ENCODE assay signal across 8 cellular contexts in the genomic region with DNA sequence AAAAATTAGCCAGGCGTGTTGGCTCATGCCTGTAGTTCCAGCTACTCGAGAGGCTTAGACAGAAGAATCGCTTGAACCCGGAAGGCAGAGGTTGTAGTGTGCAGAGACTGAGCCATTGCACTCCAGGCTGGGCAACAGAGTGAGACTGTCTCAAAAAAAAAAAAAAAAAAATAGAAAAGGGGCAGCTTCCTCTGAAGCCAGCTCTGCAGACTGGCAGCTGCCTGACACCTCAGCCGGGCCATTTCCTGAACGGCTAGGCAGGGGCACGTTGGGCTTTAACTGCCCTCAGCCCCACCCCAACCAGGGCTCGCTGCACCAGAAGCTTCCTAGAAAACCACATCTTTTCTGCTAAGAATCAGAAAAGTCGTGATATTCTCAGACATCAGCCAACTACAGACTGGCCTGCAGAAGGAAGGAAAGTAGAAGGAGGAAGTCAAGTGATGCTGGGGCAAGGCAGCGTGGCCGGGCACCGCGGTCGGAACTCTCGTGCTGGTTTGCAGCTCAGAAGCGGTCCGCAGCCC. TPM values are rescaled to one million over a fixed set of nuclear protein-coding genes. Genes with fewer than 3 reads are reported as not detected.
DNase-seq lines count a peak whose midpoint lies in the region; ATAC-seq and TF ChIP-seq lines count a peak whose summit lies in the region.

No MANE protein-coding gene starts in this region.

- H2AFZ ChIP-seq in DND-41 (ENCODE audit: low read depth, low read length): no peak overlapping the region

- H3K9ac ChIP-seq in DND-41 (ENCODE audit: low read depth, low read length): no peak overlapping the region

- H3K4me3 ChIP-seq in DND-41 (ENCODE audit: low read depth in 1 of 2, low read length in 2 of 2) (no peak overlapping the region), Caco-2 (ENCODE audit: low read depth, low read length) (no peak overlapping the region)

- no peaks in the 10 kb centered on the region for H3K4me1 Mint-ChIP-seq in Caco-2 (ENCODE audit: low read depth, unreplicated experiment)

- no peak overlapping the region for H3K4me3 Mint-ChIP-seq in Caco-2 (ENCODE audit: unreplicated experiment)

- H3K79me2 ChIP-seq in DND-41 (ENCODE audit: insufficient read depth, low read length): no peaks in the 10 kb centered on the region

- ATAC-seq in DND-41 (ENCODE audit: insufficient read depth, low read depth) (peak; percentile 86), GM21723 (IDR thresholded peaks at IDR 0.05; ENCODE audit: unreplicated experiment) (peak; percentile 73)

- POLR2A ChIA-PET in Caco-2 (lab: Charles Lee): no interaction called here

- H3K36me3 ChIP-seq in DND-41 (ENCODE audit: insufficient read depth, low read length): no peaks in the 10 kb centered on the region
- no peaks in the 10 kb centered on the region for H3K36me3 ChIP-seq in Caco-2 (ENCODE audit: control insufficient read depth, insufficient read depth, low read length)

- BruUV-seq in Caco-2 (replicated peaks; lab: Mats Ljungman, UMichigan): no TSS peak

- peaks cover under 1% of the 10 kb centered on the region for H3K36me3 Mint-ChIP-seq in Caco-2 (ENCODE audit: insufficient read depth, unreplicated experiment)

- no peaks in the 10 kb centered on the region for H3K27me3 Mint-ChIP-seq in Caco-2 (ENCODE audit: insufficient read depth, unreplicated experiment)

- intact Hi-C loops in Caco-2 (cut with micrococcal nuclease; ENCODE audit: unreplicated experiment): no loop called here

- no peaks in the 10 kb centered on the region for H3K9me3 ChIP-seq in DND-41 (ENCODE audit: insufficient read depth, low read length, severe bottlenecking)
- no peaks in the 10 kb centered on the region for H3K9me3 ChIP-seq in Caco-2

- no peaks in the 10 kb centered on the region for H3K9me3 Mint-ChIP-seq in Caco-2 (ENCODE audit: unreplicated experiment)

- H4K20me1 ChIP-seq in DND-41 (ENCODE audit: insufficient read depth, low read length): no peaks in the 10 kb centered on the region

- H3K27ac ChIP-seq in DND-41 (ENCODE audit: low read length): no peak overlapping the region
- H3K27ac ChIP-seq in cingulate gyrus (ENCODE audit: low read depth, low read length): peak overlapping the region; percentile 77

- H3K4me1 ChIP-seq in DND-41 (ENCODE audit: insufficient read depth, low read length) (peaks cover 11% of the 10 kb centered on the region), Caco-2 (peaks cover 8% of the 10 kb centered on the region)

- TF ChIP-seq CTCF in DND-41 (IDR thresholded peaks at IDR 0.05; ENCODE audit: borderline replicate concordance, extremely low read depth, low read length, poor library complexity, severe bottlenecking): no peak
- TF ChIP-seq CTCF in Caco-2 (IDR thresholded peaks at IDR 0.05; ENCODE audit: insufficient read depth in 1 of 2, low read depth in 1 of 2, low read length in 1 of 2, severe bottlenecking in 1 of 2, unreplicated experiment in 1 of 2): no peak

- no peak overlapping the region for H3K27ac Mint-ChIP-seq in Caco-2 (ENCODE audit: unreplicated experiment)

- 0 out of 2 replicates have a peak overlapping the region, but pooled peaks have one; percentile 3 for H3K4me2 ChIP-seq in DND-41 (ENCODE audit: insufficient read depth, low read length)

- H3K27me3 ChIP-seq in DND-41 (ENCODE audit: insufficient read depth, low read length, poor library complexity) (no peaks in the 10 kb centered on the region), Caco-2 (replicated peaks; ENCODE audit: control insufficient read depth, insufficient read depth, low read length) (no peaks in the 10 kb centered on the region)

- CTCF ChIA-PET in Caco-2 (lab: Charles Lee): no interaction called here

- peak; percentile 68 for DNase-seq in DND-41
- DNase-seq in OCI-M1 (lab: John Stamatoyannopoulos, UW): peak; percentile 0
- DNase-seq in stimulated activated CD8-positive, alpha-beta memory T cell treated with anti-CD3 and anti-CD28 coated beads, Interleukin-2, amount 100 ng/mL, for 1 hour (ENCODE audit: low read depth in 2 of 2): peak; percentile 16 to 24
- DNase-seq in NCI-H1417 treated with DMSO at 0.1 percent for 48 hours (lab: John Stamatoyannopoulos, UW): no peak
- DNase-seq in Caco-2: no peak
- no peak for DNase-seq in SK-N-DZ (ENCODE audit: low spot score)

RNA-seq across cellular contexts. Expression of gene PRKAG2, which starts 38.0 kb away (rescaled TPM):
- 14.7 and 15.9 TPM in 2 replicates for total RNA-seq in Caco-2 (2022)
- polyA plus RNA-seq in SK-N-DZ (2014; cell fraction: cytosol; rRNA removed): 1.8 and 2.2 TPM in 2 replicates
- 7.7 and 9.3 TPM in 2 replicates for polyA plus RNA-seq in SK-N-DZ (2014; cell fraction: nucleus; rRNA removed)

Comparison
In these comparisons a context has a peak if more than half of its experiments do, and no peak if none do; other contexts are left out.
1. DNase-seq: peak in DND-41 (single experiment), OCI-M1 (single experiment) and stimulated activated CD8-positive, alpha-beta memory T cell treated with anti-CD3 and anti-CD28 coated beads, Interleukin-2, amount 100 ng/mL, for 1 hour (2 of 2); none in NCI-H1417 treated with DMSO at 0.1 percent for 48 hours (single experiment), Caco-2 (0 of 2) and SK-N-DZ (single experiment).